Comparison of ENCODE assay signal across 8 cellular contexts in genomic region chr11:11843233-11843632, GRCh38. TPM values are rescaled to one million over a fixed set of nuclear protein-coding genes. Genes with fewer than 3 reads are reported as not detected.
A peak's percentile ranks its signal among the peaks of the same experiment; 100 is the strongest.
DNase-seq lines count a peak whose midpoint lies in the region; ATAC-seq, FAIRE-seq and TF ChIP-seq lines count a peak whose summit lies in the region.

No MANE protein-coding gene starts in this region.

- intact Hi-C loops in kidney (cut with DNase I): no loop called here

- H3K27me3 Mint-ChIP-seq in HFFc6 (ENCODE audit: insufficient read depth): no peaks in the 10 kb centered on the region

- H3K36me3 Mint-ChIP-seq in HFFc6 (ENCODE audit: low read depth): no peaks in the 10 kb centered on the region

- peak overlapping the region; percentile 82 to 94 for H3K9ac ChIP-seq in kidney (ENCODE audit: low read length in 2 of 2)

- DNase-seq in Ammon's horn (ENCODE audit: low spot score) (peak; percentile 26), HFFc6 (peak; percentile 72), kidney (no peak), DMS153 (lab: John Stamatoyannopoulos, UW) (no peak)
- DNase-seq in activated T-cell treated with anti-CD3 and anti-CD28 coated beads, Interleukin-2, amount 50 U/mL, for 1 hour: no peak

- FAIRE-seq in kidney (lab: Jason Lieb, UNC): peak; percentile 90

- no peak overlapping the region for H3K27ac Mint-ChIP-seq in HFFc6

- H3K4me1 ChIP-seq in kidney (ENCODE audit: control insufficient read depth in 1 of 2, insufficient read depth in 1 of 2, low read depth in 1 of 2, low read length in 2 of 2): peaks cover 14% of the 10 kb centered on the region in 2 donors

- H3K4me3 ChIP-seq in kidney (ENCODE audit: low read length in 2 of 2): peak overlapping the region; percentile 75 to 86

- no peaks in the 10 kb centered on the region; the same call in 1 of the 2 replicates for H3K4me1 Mint-ChIP-seq in HFFc6 (ENCODE audit: low read depth)

- H3K9me3 Mint-ChIP-seq in HFFc6: no peaks in the 10 kb centered on the region

- ATAC-seq in GM21381 (IDR thresholded peaks at IDR 0.05; ENCODE audit: unreplicated experiment): no peak

- no peaks in the 10 kb centered on the region for H3K9me3 ChIP-seq in kidney (ENCODE audit: control insufficient read depth in 1 of 2, low read length in 2 of 2)

- no peak for TF ChIP-seq CTCF in HFFc6 (IDR thresholded peaks at IDR 0.05)
- TF ChIP-seq CTCF in kidney (IDR thresholded peaks at IDR 0.05; ENCODE audit: borderline replicate concordance, extremely low read depth, insufficient read depth): peak; percentile 3

- H3K27ac ChIP-seq in angular gyrus (ENCODE audit: low read depth, low read length): peak overlapping the region; percentile 98
- peak overlapping the region; percentile 96 to 99 for H3K27ac ChIP-seq in kidney (ENCODE audit: low read depth in 2 of 2, low read length in 2 of 2)
- H3K27ac ChIP-seq in temporal lobe (ENCODE audit: low read depth, low read length): peak overlapping the region; percentile 96

- H3K36me3 ChIP-seq in kidney (ENCODE audit: control insufficient read depth in 1 of 2, insufficient read depth in 2 of 2, low read length in 2 of 2): no peaks in the 10 kb centered on the region

- H3K4me3 Mint-ChIP-seq in HFFc6: no peak overlapping the region

RNA-seq across cellular contexts. Expression of gene USP47, which starts 1.5 kb away (rescaled TPM):
- total RNA-seq in HFFc6 (2021; fragmentation: NEBNext Ultra II Directional; extraction: Animal tissue kit (Norgen Biotek cat#: 25700)): 10 to 100 TPM; 33.6 to 38.7 (median 35.1) TPM
- total RNA-seq in kidney: 43.3 TPM
- polyA plus RNA-seq in kidney (ENCODE audit: insufficient read depth, low read depth, low replicate concordance): 16.3 TPM
- 115 TPM for total RNA-seq in temporal lobe

Comparison
In these comparisons a context has a peak if more than half of its experiments do, and no peak if none do; other contexts are left out.
1. DNase-seq: peak in Ammon's horn (single experiment) and HFFc6 (single experiment); none in kidney (single experiment), DMS153 (single experiment) and activated T-cell treated with anti-CD3 and anti-CD28 coated beads, Interleukin-2, amount 50 U/mL, for 1 hour (single experiment).
2. Peak in every context shown above with its lines, with median percentiles within 50 percentile points of each other: H3K27ac ChIP-seq.